Comparison of ENCODE assay signal across 11 cellular contexts in the genomic region with DNA sequence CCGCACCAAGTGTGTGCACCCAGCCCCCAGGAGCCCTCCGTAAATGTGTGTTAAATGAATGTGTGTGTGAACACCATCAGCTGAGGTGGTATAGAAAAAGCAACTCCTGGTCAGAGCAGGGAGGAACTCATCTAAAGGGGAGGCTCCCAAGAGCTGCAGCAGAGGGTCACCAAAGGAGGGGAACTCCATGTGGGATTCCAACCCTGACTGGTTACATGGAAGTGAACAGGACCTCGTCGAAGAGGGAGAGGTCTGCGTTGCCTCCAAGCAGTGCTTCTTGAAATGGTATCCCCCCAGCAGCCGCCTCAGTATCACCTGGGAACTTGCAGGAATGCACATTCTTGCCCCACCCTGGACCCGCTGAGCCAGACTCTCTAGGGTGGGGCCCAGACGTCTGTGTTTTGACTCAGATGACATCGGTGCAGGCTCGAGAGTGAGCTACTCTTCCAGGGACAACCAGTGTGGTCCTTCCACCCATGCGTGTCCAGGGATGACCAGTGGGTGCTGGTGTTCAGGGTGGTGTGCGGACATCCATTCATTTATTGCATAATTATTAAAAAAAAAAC.
"Had no signal": no experiment of that assay in that cellular context is flagged by ENCODE, and none has a peak within 500 bp of the region (broad histone marks: within the 10 kb centered on the region; RNA-seq: fewer than 3 reads in every experiment).

No MANE protein-coding gene starts in this region.

- H3K9me3 ChIP-seq: body of pancreas, ovary, tibial nerve had no signal

- H3K27me3 ChIP-seq: body of pancreas, ovary, tibial nerve had no signal

- H3K27ac Mint-ChIP-seq: memory B cell had no signal

- ATAC-seq: activated naive CD4-positive, alpha-beta T cell treated with anti-CD3 and anti-CD28 coated beads, Interleukin-2, amount 50 U/mL, for 72 hours; body of pancreas; effector memory CD8-positive, alpha-beta T cell had no signal

- H3K36me3 ChIP-seq: ovary, tibial nerve had no signal

- H3K4me3 ChIP-seq: body of pancreas, ovary, tibial nerve had no signal

- DNase-seq: activated CD4-positive, alpha-beta T cell treated with anti-CD3 and anti-CD28 coated beads, Interleukin-2, amount 50 U/mL, for 1 hour; activated effector memory CD4-positive, alpha-beta T cell treated with Interleukin-2 at 50 U/mL for 16 hours; amniotic stem cell; body of pancreas; effector memory CD8-positive, alpha-beta T cell; hippocampal formation; ovary had no signal

- H3K4me3 Mint-ChIP-seq: central memory CD8-positive, alpha-beta T cell; effector memory CD8-positive, alpha-beta T cell; memory B cell had no signal

- H3K9me3 Mint-ChIP-seq: central memory CD8-positive, alpha-beta T cell had no signal

- H3K27ac ChIP-seq: body of pancreas, ovary, tibial nerve had no signal

- H3K27me3 Mint-ChIP-seq: central memory CD8-positive, alpha-beta T cell; effector memory CD8-positive, alpha-beta T cell had no signal
